20 cellular contexts compared by ENCODE assay signal in genomic region chr21:42089093-42089631, GRCh38. TPM values are rescaled to one million over a fixed set of nuclear protein-coding genes. Genes with fewer than 3 reads are reported as not detected.
DNase-seq lines count a peak whose midpoint lies in the region; ATAC-seq, FAIRE-seq and TF ChIP-seq lines count a peak whose summit lies in the region.
"Had no signal": no experiment of that assay in that cellular context is flagged by ENCODE, and none has a peak within 500 bp of the region (broad histone marks: within the 10 kb centered on the region; RNA-seq: fewer than 3 reads in every experiment).

No MANE protein-coding gene starts in this region.

- peak; percentile 55 for DNase-seq in NCI-H510A treated with DMSO at 0.1 percent for 48 hours (lab: John Stamatoyannopoulos, UW)
- no peak for DNase-seq in NCI-H510A (lab: John Stamatoyannopoulos, UW)
- peak; percentile 26 for DNase-seq in AG10803 (ENCODE audit: low read depth)
- peak; percentile 6 for DNase-seq in T follicular helper cell (ENCODE audit: low read depth)
- DNase-seq in iris pigment epithelial cell (ENCODE audit: low read depth) = peak; percentile 37
- DNase-seq in frontal cortex (ENCODE audit: low spot score in 2 of 2) = no peak
- DNase-seq in HEK293T (ENCODE audit: extremely low spot score) = no peak
- DNase-seq: 8988T; activated T-cell treated with anti-CD3 and anti-CD28 coated beads for 4 hours; caudate nucleus; effector CD4-positive, alpha-beta T cell; islet precursor cell; NCI-H345; stomach; upper lobe of right lung had no signal

- no peak for TF ChIP-seq CTCF in AG10803 (conservative IDR thresholded peaks at IDR 0.05; ENCODE audit: low read length)

- no peak overlapping the region for H3K4me3 ChIP-seq in AG10803 (ENCODE audit: low read length)
- H3K4me3 ChIP-seq: heart left ventricle, stomach, upper lobe of right lung had no signal

- CTCF ChIA-PET in HEK293T (lab: Yijun Ruan, JAX) = no interaction called here

- no peak for FAIRE-seq in frontal cortex (lab: Jason Lieb, UNC)

- ATAC-seq in HG03378 (IDR thresholded peaks at IDR 0.05; ENCODE audit: unreplicated experiment) = no peak
- ATAC-seq: heart left ventricle, upper lobe of right lung had no signal

- POLR2A ChIA-PET in HEK293T (lab: Yijun Ruan, JAX) = no interaction called here

TF ChIP-seq in HEK293T, 16 proteins besides CTCF, POLR2A, EP300 and RAD21:
- TF ChIP-seq L3MBTL2 (conservative IDR thresholded peaks at IDR 0.05) = no peak
- TF ChIP-seq CTBP1 (IDR thresholded peaks at IDR 0.05; ENCODE audit: borderline replicate concordance) = no peak
- TF ChIP-seq, protein P1, sequence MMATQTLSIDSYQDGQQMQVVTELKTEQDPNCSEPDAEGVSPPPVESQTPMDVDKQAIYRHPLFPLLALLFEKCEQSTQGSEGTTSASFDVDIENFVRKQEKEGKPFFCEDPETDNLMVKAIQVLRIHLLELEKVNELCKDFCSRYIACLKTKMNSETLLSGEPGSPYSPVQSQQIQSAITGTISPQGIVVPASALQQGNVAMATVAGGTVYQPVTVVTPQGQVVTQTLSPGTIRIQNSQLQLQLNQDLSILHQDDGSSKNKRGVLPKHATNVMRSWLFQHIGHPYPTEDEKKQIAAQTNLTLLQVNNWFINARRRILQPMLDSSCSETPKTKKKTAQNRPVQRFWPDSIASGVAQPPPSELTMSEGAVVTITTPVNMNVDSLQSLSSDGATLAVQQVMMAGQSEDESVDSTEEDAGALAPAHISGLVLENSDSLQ (IDR thresholded peaks at IDR 0.05) = no peak
- no peak for TF ChIP-seq FOXM1 (IDR thresholded peaks at IDR 0.05; ENCODE audit: borderline replicate concordance)
- TF ChIP-seq TARDBP (IDR thresholded peaks at IDR 0.05) = no peak
- no peak for TF ChIP-seq NFRKB (IDR thresholded peaks at IDR 0.05)
- no peak for TF ChIP-seq ELF4 (IDR thresholded peaks at IDR 0.05)
- no peak for TF ChIP-seq ARNT (IDR thresholded peaks at IDR 0.05)
- TF ChIP-seq ZNF384 (IDR thresholded peaks at IDR 0.05) = no peak
- TF ChIP-seq SUZ12 (IDR thresholded peaks at IDR 0.05) = no peak
- TF ChIP-seq FOXA1 (IDR thresholded peaks at IDR 0.05) = no peak
- no peak for TF ChIP-seq BHLHE40 (IDR thresholded peaks at IDR 0.05; ENCODE audit: borderline replicate concordance)
- TF ChIP-seq LEF1 (IDR thresholded peaks at IDR 0.05; ENCODE audit: borderline replicate concordance) = no peak

RNA-seq across cellular contexts. Expression of gene UMODL1, which starts 18.0 kb away (rescaled TPM):
- not detected for total RNA-seq in frontal cortex
- total RNA-seq: fibroblast of lung, HT1080, M059J had no signal

Comparison
In these comparisons a context has a peak if more than half of its experiments do, and no peak if none do; other contexts are left out.
1. DNase-seq: peak in NCI-H510A treated with DMSO at 0.1 percent for 48 hours (single experiment), AG10803 (single experiment), T follicular helper cell (single experiment) and iris pigment epithelial cell (single experiment); none in NCI-H510A (single experiment), frontal cortex (0 of 2) and HEK293T (single experiment).